ENCODE assay signal across 8 cellular contexts in genomic region chr5:65066385-65066784, GRCh38.
DNase-seq lines count a peak whose midpoint lies in the region; ATAC-seq and TF ChIP-seq lines count a peak whose summit lies in the region.

No MANE protein-coding gene starts in this region.

- H3K9me3 ChIP-seq in OCI-LY7 (ENCODE audit: low read length) (no peaks in the 10 kb centered on the region), spleen (no peaks in the 10 kb centered on the region)
- H3K9me3 ChIP-seq in effector memory CD4-positive, alpha-beta T cell (ENCODE audit: control insufficient read depth, low read length) = no peaks in the 10 kb centered on the region

- ATAC-seq in GM19351 (IDR thresholded peaks at IDR 0.05; ENCODE audit: unreplicated experiment) (peak; percentile 54), HG02938 (IDR thresholded peaks at IDR 0.05; ENCODE audit: unreplicated experiment) (peak; percentile 57)

- H3K4me3 ChIP-seq in OCI-LY7 (ENCODE audit: low read depth, low read length, poor library complexity, severe bottlenecking) (no peak overlapping the region), spleen (no peak overlapping the region), coronary artery (no peak overlapping the region)
- H3K4me3 ChIP-seq in effector memory CD4-positive, alpha-beta T cell (ENCODE audit: insufficient read depth, low read depth, low read length, poor library complexity, severe bottlenecking) = no peak overlapping the region

- peak overlapping the region; percentile 62 for H2AFZ ChIP-seq in OCI-LY7 (ENCODE audit: low read length)

- no peaks in the 10 kb centered on the region for H4K20me1 ChIP-seq in OCI-LY7 (ENCODE audit: insufficient read depth, low read length)

- no peaks in the 10 kb centered on the region for H3K36me3 ChIP-seq in OCI-LY7 (ENCODE audit: insufficient read depth, low read length)
- H3K36me3 ChIP-seq in spleen = no peaks in the 10 kb centered on the region
- H3K36me3 ChIP-seq in effector memory CD4-positive, alpha-beta T cell (ENCODE audit: control insufficient read depth, insufficient read depth, low read length) = no peaks in the 10 kb centered on the region

- peak overlapping the region; percentile 53 for H3K4me2 ChIP-seq in OCI-LY7 (ENCODE audit: low read length)

- no peaks in the 10 kb centered on the region for H3K27me3 ChIP-seq in spleen (replicated peaks in 1 of 7)
- no peaks in the 10 kb centered on the region for H3K27me3 ChIP-seq in effector memory CD4-positive, alpha-beta T cell (replicated peaks; ENCODE audit: control insufficient read depth, insufficient read depth, low read length, poor library complexity, severe bottlenecking)

- peaks cover 98% of the 10 kb centered on the region for H3K4me1 ChIP-seq in OCI-LY7 (ENCODE audit: insufficient read depth, low read length, poor library complexity, severe bottlenecking)
- H3K4me1 ChIP-seq in spleen = peaks cover 0 to 28% (median 13%) of the 10 kb centered on the region in 6 donors
- H3K4me1 ChIP-seq in effector memory CD4-positive, alpha-beta T cell (ENCODE audit: control insufficient read depth, insufficient read depth, low read length, poor library complexity, severe bottlenecking) = no peaks in the 10 kb centered on the region

- BruUV-seq in OCI-LY7 (replicated peaks; lab: Mats Ljungman, UMichigan) = no TSS peak

- H3K27ac ChIP-seq in OCI-LY7 (ENCODE audit: low read depth, low read length, poor library complexity, severe bottlenecking) = peak overlapping the region; percentile 58
- H3K27ac ChIP-seq in spleen = peak overlapping the region in 6 of 8 donors; percentile 18 to 58 (median 40)
- no peak overlapping the region for H3K27ac ChIP-seq in effector memory CD4-positive, alpha-beta T cell (ENCODE audit: insufficient read depth, low read length, poor library complexity, severe bottlenecking)
- peak overlapping the region in 1 of 2 donors; percentile 42 for H3K27ac ChIP-seq in coronary artery

- no peaks in the 10 kb centered on the region for H3K79me2 ChIP-seq in OCI-LY7 (ENCODE audit: insufficient read depth, low read depth, low read length)

- POLR2A ChIA-PET in OCI-LY7 (lab: Charles Lee) = interaction anchor here (0.7 to 1.7 kb wide), 6 partner anchors 9 to 37 kb away, joined by 3 to 5 read pairs (median 4); no protein-coding TSS in a partner anchor

- 38 to 56% (median 42%) methylated on average over 3 of the region's 3 CpGs for WGBS in spleen, 5 donors

- intact Hi-C loops in OCI-LY7 (cut with micrococcal nuclease; ENCODE audit: unreplicated experiment) = no loop called here
- intact Hi-C loops in spleen (cut with DNase I; ENCODE audit: low total_unique reads) = no loop called here

- CTCF ChIA-PET in OCI-LY7 (lab: Charles Lee; ENCODE audit: unreplicated experiment) = no interaction called here

- DNase-seq in OCI-LY7 (ENCODE audit: low spot score) (peak; percentile 57), spleen (no peak), NCI-H187 (lab: John Stamatoyannopoulos, UW) (no peak), cerebellar nuclear complex (lab: John Stamatoyannopoulos, UW) (no peak), coronary artery (ENCODE audit: low spot score) (no peak)
- DNase-seq in effector memory CD4-positive, alpha-beta T cell = no peak

- no peaks in the 10 kb centered on the region for H3K9me2 ChIP-seq in OCI-LY7 (ENCODE audit: insufficient read depth, low read length)

- TF ChIP-seq POLR2A in spleen (IDR thresholded peaks at IDR 0.05) = no peak

- TF ChIP-seq CTCF in OCI-LY7 (conservative IDR thresholded peaks at IDR 0.05; ENCODE audit: low read length) (no peak), spleen (IDR thresholded peaks at IDR 0.05 in 8 of 11, conservative IDR thresholded peaks at IDR 0.05 in 3 of 11) (no peak), coronary artery (IDR thresholded peaks at IDR 0.05) (no peak)
